8 cellular contexts compared by ENCODE assay signal in genomic region chr3:123584284-123584987, GRCh38. TPM values are rescaled to one million over a fixed set of nuclear protein-coding genes. Genes with fewer than 3 reads are reported as not detected.
A peak's percentile ranks its signal among the peaks of the same experiment; 100 is the strongest.
DNase-seq lines count a peak whose midpoint lies in the region; ATAC-seq and TF ChIP-seq lines count a peak whose summit lies in the region.

No MANE protein-coding gene starts in this region.

- H3K27me3 Mint-ChIP-seq in CD14-positive monocyte (ENCODE audit: low read depth in 3 of 3), result peaks cover 0 to 1% (median 0%) of the 10 kb centered on the region in 3 donors

- H3K36me3 ChIP-seq in ectodermal cell (ENCODE audit: control insufficient read depth, insufficient read depth, low read length), result peaks cover 11% of the 10 kb centered on the region
- no peaks in the 10 kb centered on the region for H3K36me3 ChIP-seq in mesendoderm (ENCODE audit: control insufficient read depth, insufficient read depth, low read length)
- peaks cover 5 to 14% (median 11%) of the 10 kb centered on the region in 3 donors for H3K36me3 ChIP-seq in tibial artery

- CTCF ChIA-PET in RWPE1 (lab: Yijun Ruan, JAX), result interaction anchor here (1.2 to 1.9 kb wide), 4 partner anchors 21 to 139 kb away, joined by 3 to 7 read pairs (median 4); no protein-coding TSS in a partner anchor

- DNase-seq in CD14-positive monocyte (ENCODE audit: low spot score), result no peak
- DNase-seq in RWPE1 (ENCODE audit: low spot score), result no peak
- DNase-seq in mesendoderm, result no peak
- DNase-seq in tibial artery, result peak; percentile 28 to 78
- DNase-seq in ecto neural progenitor cell (ENCODE audit: low spot score), result no peak

- H3K56ac ChIP-seq in mesendoderm (ENCODE audit: low read length), result peak overlapping the region; percentile 92

- peaks cover 4% of the 10 kb centered on the region for H3K79me2 ChIP-seq in mesendoderm (ENCODE audit: control insufficient read depth, insufficient read depth, low read length)

- H3K18ac ChIP-seq in mesendoderm (ENCODE audit: low read length), result peak overlapping the region; percentile 82

- no peak overlapping the region for H2BK5ac ChIP-seq in mesendoderm (ENCODE audit: low read length)

- H3K27me3 ChIP-seq in ectodermal cell (ENCODE audit: control insufficient read depth, insufficient read depth, low read length, poor library complexity, severe bottlenecking), result no peaks in the 10 kb centered on the region
- H3K27me3 ChIP-seq in mesendoderm (ENCODE audit: insufficient read depth, low read length, poor library complexity), result no peaks in the 10 kb centered on the region
- no peaks in the 10 kb centered on the region for H3K27me3 ChIP-seq in tibial artery

- H4K5ac ChIP-seq in mesendoderm (ENCODE audit: low read length), result no peak overlapping the region

- peak overlapping the region in 6 of 7 donors; percentile 24 to 82 (median 64) for H3K27ac Mint-ChIP-seq in CD14-positive monocyte

- ATAC-seq in GM18867 (IDR thresholded peaks at IDR 0.05; ENCODE audit: unreplicated experiment), result peak; percentile 34
- ATAC-seq in HG03064 (IDR thresholded peaks at IDR 0.05; ENCODE audit: low read depth, unreplicated experiment), result peak; percentile 43

- peaks cover 1% of the 10 kb centered on the region for H3K79me1 ChIP-seq in mesendoderm (ENCODE audit: low read length)

- H3K9me3 ChIP-seq in ectodermal cell (ENCODE audit: control insufficient read depth, low read length), result no peaks in the 10 kb centered on the region
- H3K9me3 ChIP-seq in tibial artery, result no peaks in the 10 kb centered on the region

- H3K4ac ChIP-seq in mesendoderm (ENCODE audit: low read depth, low read length), result no peak overlapping the region

- peaks cover 3 to 13% (median 7%) of the 10 kb centered on the region in 7 donors for H3K9me3 Mint-ChIP-seq in CD14-positive monocyte

- H2BK15ac ChIP-seq in mesendoderm (replicated peaks; ENCODE audit: low read depth), result no peak overlapping the region

- H3K27ac ChIP-seq in RWPE1 (peak overlapping the region; percentile 95), ectodermal cell (ENCODE audit: insufficient read depth, low read depth, low read length, poor library complexity, severe bottlenecking) (peak overlapping the region; percentile 98), mesendoderm (ENCODE audit: low read depth, low read length) (peak overlapping the region; percentile 90), tibial artery (peak overlapping the region; percentile 89 to 94)

- TF ChIP-seq CTCF in CD14-positive monocyte (IDR thresholded peaks at IDR 0.05), result no peak
- 0 out of 2 replicates have a peak, but pooled peaks have one; percentile 13 for TF ChIP-seq CTCF in RWPE1 (conservative IDR thresholded peaks at IDR 0.05; ENCODE audit: low read depth)
- no peak for TF ChIP-seq CTCF in tibial artery (IDR thresholded peaks at IDR 0.05)

- 0% methylated on average over 65 of the region's 65 CpGs for WGBS in ectodermal cell, 2 experiments
- WGBS in mesendoderm (ENCODE audit: extremely low coverage, insufficient coverage, low lambda C conversion rate), result no CpG with 5 or more reads among the region's 65 CpGs

- H3K9ac ChIP-seq in mesendoderm (ENCODE audit: low read length), result peak overlapping the region; percentile 84

- peak overlapping the region; percentile 73 for H3K4me3 ChIP-seq in ectodermal cell (ENCODE audit: insufficient read depth, low read depth, low read length)
- peak overlapping the region; percentile 75 for H3K4me3 ChIP-seq in mesendoderm (ENCODE audit: low read length)
- peak overlapping the region; percentile 99 to 100 for H3K4me3 ChIP-seq in tibial artery

- H4K8ac ChIP-seq in mesendoderm (ENCODE audit: low read depth, low read length), result no peak overlapping the region

- peaks cover 19% of the 10 kb centered on the region for H3K4me1 Mint-ChIP-seq in CD14-positive monocyte

- H2BK120ac ChIP-seq in mesendoderm (ENCODE audit: low read depth, low read length), result no peak overlapping the region

- intact Hi-C loops in CD14-positive monocyte (cut with micrococcal nuclease), result loop anchor here in 1 of 2 donors (10.0 kb wide), 1 partner anchor 1200 kb away; the partner anchor contains the start of genes FAM162A and MIX23
- intact Hi-C loops in tibial artery (cut with DNase I; ENCODE audit: low total_unique reads), result no loop called here

- peaks cover 31 to 41% of the 10 kb centered on the region in 2 donors for H3K36me3 Mint-ChIP-seq in CD14-positive monocyte

- peak overlapping the region; percentile 52 for H3K4me2 ChIP-seq in mesendoderm (ENCODE audit: low read length)

- H3K4me1 ChIP-seq in ectodermal cell (ENCODE audit: control insufficient read depth, insufficient read depth, low read length), result no peaks in the 10 kb centered on the region
- H3K4me1 ChIP-seq in mesendoderm (ENCODE audit: control insufficient read depth, low read depth, low read length), result no peaks in the 10 kb centered on the region
- peaks cover 0 to 19% (median 8%) of the 10 kb centered on the region in 4 donors for H3K4me1 ChIP-seq in tibial artery

- no peak overlapping the region for H3K23ac ChIP-seq in mesendoderm (ENCODE audit: low read length)

- H2AK5ac ChIP-seq in mesendoderm (ENCODE audit: low read length), result no peak overlapping the region

- no peak overlapping the region for H3K4me3 Mint-ChIP-seq in CD14-positive monocyte

- POLR2A ChIA-PET in RWPE1 (lab: Yijun Ruan, JAX; ENCODE audit: low non-redundant PET), result interaction anchor here (0.8 kb wide), 1 partner anchor 70 kb away, joined by 3 read pairs; no protein-coding TSS in a partner anchor

RNA-seq across cellular contexts. Expression of gene HACD2, which starts 0.4 kb away (rescaled TPM):
- polyA plus RNA-seq in CD14-positive monocyte, result 10 to 100 TPM; 15.1 to 17.1 TPM
- 32.4 TPM for polyA plus RNA-seq in ectodermal cell (2013, experiment 1 of 4)
- 30.7 TPM for polyA plus RNA-seq in ectodermal cell (2013, experiment 2 of 4)
- polyA plus RNA-seq in ectodermal cell (2013, experiment 3 of 4), result 27.0 TPM
- 27.5 TPM for polyA plus RNA-seq in ectodermal cell (2013, experiment 4 of 4)
- polyA plus RNA-seq in mesendoderm (2013, experiment 1 of 2), result 23.3 TPM
- polyA plus RNA-seq in mesendoderm (2013, experiment 2 of 2), result 22.7 TPM

Comparison
In these comparisons a context has a peak if more than half of its experiments do, and no peak if none do; other contexts are left out.
1. DNase-seq: peak in tibial artery (2 of 2); none in CD14-positive monocyte (single experiment), RWPE1 (single experiment), mesendoderm (single experiment) and ecto neural progenitor cell (single experiment).
2. Peak in every context shown above with its lines, with median percentiles within 50 percentile points of each other: H3K27ac ChIP-seq and H3K4me3 ChIP-seq.